Comparison of ENCODE assay signal across 1 cellular context in the genomic region with DNA sequence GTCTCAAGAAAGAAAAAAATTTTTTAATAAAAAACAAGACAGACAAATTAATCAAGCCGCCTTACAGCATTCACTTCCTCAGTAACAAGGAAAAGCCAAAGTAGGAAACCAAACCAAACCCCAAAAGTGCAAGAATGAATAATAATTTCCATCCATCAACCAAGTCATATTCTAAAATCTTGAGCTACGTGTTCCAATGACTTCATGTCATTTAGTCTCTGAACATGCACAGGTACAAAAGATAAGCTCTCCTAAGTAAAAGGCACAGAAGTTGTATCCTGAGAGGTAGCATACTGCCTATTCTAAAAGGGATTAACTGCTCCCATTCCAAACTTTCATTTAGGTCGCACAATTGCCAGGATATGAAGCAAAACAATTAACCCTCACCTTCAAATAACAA.
TF ChIP-seq lines count a peak whose summit lies in the region.

No MANE protein-coding gene starts in this region.

TF ChIP-seq in GM12878, 131 proteins besides CTCF, POLR2A, EP300 and RAD21:
- TF ChIP-seq NKRF (conservative IDR thresholded peaks at IDR 0.05) = no peak
- TF ChIP-seq SREBF1 (IDR thresholded peaks at IDR 0.05; ENCODE audit: low read length) = no peak
- no peak for TF ChIP-seq TCF3 (IDR thresholded peaks at IDR 0.05; ENCODE audit: borderline replicate concordance, insufficient read depth, low read depth, low read length)
- TF ChIP-seq ZBED1 (IDR thresholded peaks at IDR 0.05; ENCODE audit: borderline replicate concordance) = no peak
- TF ChIP-seq, protein P1, sequence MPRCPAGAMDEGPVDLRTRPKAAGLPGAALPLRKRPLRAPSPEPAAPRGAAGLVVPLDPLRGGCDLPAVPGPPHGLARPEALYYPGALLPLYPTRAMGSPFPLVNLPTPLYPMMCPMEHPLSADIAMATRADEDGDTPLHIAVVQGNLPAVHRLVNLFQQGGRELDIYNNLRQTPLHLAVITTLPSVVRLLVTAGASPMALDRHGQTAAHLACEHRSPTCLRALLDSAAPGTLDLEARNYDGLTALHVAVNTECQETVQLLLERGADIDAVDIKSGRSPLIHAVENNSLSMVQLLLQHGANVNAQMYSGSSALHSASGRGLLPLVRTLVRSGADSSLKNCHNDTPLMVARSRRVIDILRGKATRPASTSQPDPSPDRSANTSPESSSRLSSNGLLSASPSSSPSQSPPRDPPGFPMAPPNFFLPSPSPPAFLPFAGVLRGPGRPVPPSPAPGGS (IDR thresholded peaks at IDR 0.05; ENCODE audit: borderline replicate concordance, insufficient read depth, low read depth, low read length, poor library complexity, severe bottlenecking) = no peak
- no peak for TF ChIP-seq ZNF622 (IDR thresholded peaks at IDR 0.05)
- TF ChIP-seq BMI1 (IDR thresholded peaks at IDR 0.05; ENCODE audit: borderline replicate concordance) = no peak
- no peak for TF ChIP-seq IKZF1 (conservative IDR thresholded peaks at IDR 0.05)
- TF ChIP-seq TBL1XR1 (IDR thresholded peaks at IDR 0.05; ENCODE audit: low read depth, low read length) = no peak
- no peak for TF ChIP-seq CBX3 (IDR thresholded peaks at IDR 0.05; ENCODE audit: borderline replicate concordance, low read depth)
- TF ChIP-seq TARDBP (IDR thresholded peaks at IDR 0.05; ENCODE audit: borderline replicate concordance) = no peak
- no peak for TF ChIP-seq CREM (IDR thresholded peaks at IDR 0.05; ENCODE audit: low read depth)
- no peak for TF ChIP-seq RCOR1 (conservative IDR thresholded peaks at IDR 0.05; ENCODE audit: low read depth, low read length)
- no peak for TF ChIP-seq TCF7 (IDR thresholded peaks at IDR 0.05; ENCODE audit: borderline replicate concordance)
- no peak for TF ChIP-seq STAT1 (conservative IDR thresholded peaks at IDR 0.05)
- no peak for TF ChIP-seq WRNIP1 (IDR thresholded peaks at IDR 0.05; ENCODE audit: borderline replicate concordance, low read depth, low read length)
- no peak for TF ChIP-seq ZZZ3 (IDR thresholded peaks at IDR 0.05; ENCODE audit: control insufficient read depth, insufficient read length, low read depth)
- TF ChIP-seq FOXM1 (IDR thresholded peaks at IDR 0.05; ENCODE audit: low read depth, low read length) = no peak
- TF ChIP-seq SUZ12 (IDR thresholded peaks at IDR 0.05; ENCODE audit: unreplicated experiment) = no peak
TF ChIP-seq in GM12878: peak in this region for 0.
